Comparison of ENCODE assay signal across 25 cellular contexts in genomic region chr5:58983496-58983895, GRCh38.
DNase-seq lines count a peak whose midpoint lies in the region; ATAC-seq and TF ChIP-seq lines count a peak whose summit lies in the region.
"Had no signal": no experiment of that assay in that cellular context is flagged by ENCODE, and none has a peak within 500 bp of the region (broad histone marks: within the 10 kb centered on the region; RNA-seq: fewer than 3 reads in every experiment).

No MANE protein-coding gene starts in this region.

- CTCF ChIA-PET in activated CD8-positive, alpha-beta memory T cell treated with anti-CD3 and anti-CD28 coated beads, Interleukin-2, amount 10 ng/mL, durations not matched to agents 7 days and 5 days (lab: Charles Lee) = interaction anchor here (0.7 to 1.2 kb wide), 3 partner anchors 16 to 191 kb away, joined by 3 to 4 read pairs (median 3); no protein-coding TSS in a partner anchor

- H3K9me3 ChIP-seq in heart left ventricle = no peaks in the 10 kb centered on the region
- H3K9me3 ChIP-seq in smooth muscle cell (replicated peaks; ENCODE audit: low read depth) = no peaks in the 10 kb centered on the region
- H3K9me3 ChIP-seq: BE2C, SJCRH30, transverse colon had no signal

- H3K27me3 ChIP-seq in heart left ventricle (no peaks in the 10 kb centered on the region), smooth muscle cell (ENCODE audit: low read depth) (no peaks in the 10 kb centered on the region)
- H3K27me3 ChIP-seq: BE2C, SJCRH30, transverse colon had no signal

- ATAC-seq in heart left ventricle (peak in 3 of 4 donors; percentile 25 to 65 (median 33)), left cardiac atrium (no peak)
- ATAC-seq in activated CD8-positive, alpha-beta memory T cell treated with anti-CD3 and anti-CD28 coated beads, Interleukin-2, amount 10 ng/mL, durations not matched to agents 7 days and 5 days = no peak
- ATAC-seq: activated CD4-positive, CD25-positive, alpha-beta regulatory T cell treated with anti-CD3 and anti-CD28 coated beads, Interleukin-2, amount 50 U/mL, for 24 hours had no signal

- H3K36me3 ChIP-seq in heart left ventricle (peaks cover 0 to 45% (median 18%) of the 10 kb centered on the region in 9 donors), smooth muscle cell (ENCODE audit: low read depth) (peaks cover 9% of the 10 kb centered on the region)

- H3K27me3 Mint-ChIP-seq in activated CD8-positive, alpha-beta memory T cell treated with anti-CD3 and anti-CD28 coated beads, Interleukin-2, amount 10 ng/mL, durations not matched to agents 7 days and 5 days = no peaks in the 10 kb centered on the region
- H3K27me3 Mint-ChIP-seq: activated CD4-positive, alpha-beta memory T cell treated with anti-CD3 and anti-CD28 coated beads, Interleukin-2, amount 10 ng/mL, durations not matched to agents 7 days and 5 days; activated naive CD4-positive, alpha-beta T cell treated with anti-CD3 and anti-CD28 coated beads, Interleukin-2, amount 50 U/mL, for 24 hours; memory B cell had no signal

- peaks cover 1% of the 10 kb centered on the region for H3K4me1 Mint-ChIP-seq in activated CD8-positive, alpha-beta memory T cell treated with anti-CD3 and anti-CD28 coated beads, Interleukin-2, amount 10 ng/mL, durations not matched to agents 7 days and 5 days
- H3K4me1 Mint-ChIP-seq: activated naive CD4-positive, alpha-beta T cell treated with anti-CD3 and anti-CD28 coated beads, Interleukin-2, amount 50 U/mL, for 24 hours; memory B cell had no signal

- no peak overlapping the region for H3K27ac Mint-ChIP-seq in activated CD8-positive, alpha-beta memory T cell treated with anti-CD3 and anti-CD28 coated beads, Interleukin-2, amount 10 ng/mL, durations not matched to agents 7 days and 5 days
- H3K27ac Mint-ChIP-seq: activated CD4-positive, alpha-beta memory T cell treated with anti-CD3 and anti-CD28 coated beads, Interleukin-2, amount 10 ng/mL, durations not matched to agents 7 days and 5 days; activated T-helper 2 cell treated with anti-CD3 and anti-CD28 coated beads, Interferon-gamma antibody, Interleukin-2, Interleukin-4, amounts not matched to agents 10 μg/mL and 5 μg/mL and 100 μg/mL, durations not matched to agents 14 hours and 24 hours and 36 hours; memory B cell had no signal

- no peak for TF ChIP-seq POLR2A in heart left ventricle (IDR thresholded peaks at IDR 0.05)

- TF ChIP-seq CTCF in heart left ventricle (IDR thresholded peaks at IDR 0.05) = no peak
- no peak for TF ChIP-seq CTCF in epithelial cell of proximal tubule (conservative IDR thresholded peaks at IDR 0.05; ENCODE audit: low read depth, low read length)
- TF ChIP-seq CTCF in smooth muscle cell (IDR thresholded peaks at IDR 0.05; ENCODE audit: borderline replicate concordance, insufficient read depth, poor library complexity, severe bottlenecking) = no peak

- intact Hi-C loops in heart left ventricle (cut with DNase I) (no loop called here), left cardiac atrium (cut with DNase I) (no loop called here)

- H3K9me3 Mint-ChIP-seq in activated CD8-positive, alpha-beta memory T cell treated with anti-CD3 and anti-CD28 coated beads, Interleukin-2, amount 10 ng/mL, durations not matched to agents 7 days and 5 days (ENCODE audit: low read depth) = no peaks in the 10 kb centered on the region
- H3K9me3 Mint-ChIP-seq: activated CD4-positive, alpha-beta memory T cell treated with anti-CD3 and anti-CD28 coated beads, Interleukin-2, amount 10 ng/mL, durations not matched to agents 7 days and 5 days; activated naive CD4-positive, alpha-beta T cell treated with anti-CD3 and anti-CD28 coated beads, Interleukin-2, amount 50 U/mL, for 24 hours; activated T-helper 2 cell treated with anti-CD3 and anti-CD28 coated beads, Interferon-gamma antibody, Interleukin-2, Interleukin-4, amounts not matched to agents 10 μg/mL and 5 μg/mL and 100 μg/mL, durations not matched to agents 14 hours and 24 hours and 36 hours; memory B cell had no signal

- H3K4me3 Mint-ChIP-seq in activated CD8-positive, alpha-beta memory T cell treated with anti-CD3 and anti-CD28 coated beads, Interleukin-2, amount 10 ng/mL, durations not matched to agents 7 days and 5 days = no peak overlapping the region
- H3K4me3 Mint-ChIP-seq: activated CD4-positive, alpha-beta memory T cell treated with anti-CD3 and anti-CD28 coated beads, Interleukin-2, amount 10 ng/mL, durations not matched to agents 7 days and 5 days; activated naive CD4-positive, alpha-beta T cell treated with anti-CD3 and anti-CD28 coated beads, Interleukin-2, amount 50 U/mL, for 24 hours; memory B cell had no signal

- H3K79me2 ChIP-seq in smooth muscle cell (ENCODE audit: low read depth) = no peaks in the 10 kb centered on the region

- no peak for DNase-seq in heart left ventricle
- no peak for DNase-seq in left cardiac atrium
- peak; percentile 19 for DNase-seq in epithelial cell of proximal tubule (ENCODE audit: low read depth)
- peak; percentile 74 for DNase-seq in kidney tubule cell (ENCODE audit: low spot score)
- DNase-seq in smooth muscle cell (lab: John Stamatoyannopoulos, UW; ENCODE audit: unreplicated experiment) = no peak
- DNase-seq in NCI-H446 (lab: John Stamatoyannopoulos, UW) = no peak
- no peak for DNase-seq in NCI-H128 (lab: John Stamatoyannopoulos, UW; ENCODE audit: unreplicated experiment)
- no peak for DNase-seq in activated CD8-positive, alpha-beta memory T cell treated with anti-CD3 and anti-CD28 coated beads, Interleukin-2, amount 10 ng/mL, durations not matched to agents 7 days and 5 days
- DNase-seq: activated CD4-positive, alpha-beta memory T cell treated with anti-CD3 and anti-CD28 coated beads, Interleukin-2, amount 10 ng/mL, durations not matched to agents 7 days and 5 days; BE2C; cortex of kidney; kidney; NCI-H1694; NCI-H2171 treated with DMSO at 0.1 percent for 48 hours; NCI-H526 treated with DMSO at 0.1 percent for 48 hours; nucleus accumbens; SJCRH30; stimulated activated CD4-positive, alpha-beta T cell treated with anti-CD3 and anti-CD28 coated beads, Interleukin-1b, Interleukin-23, amount 100 ng/mL, for 48 hours; T-helper 1 cell; transverse colon had no signal

- H3K4me3 ChIP-seq in heart left ventricle (no peak overlapping the region), epithelial cell of proximal tubule (ENCODE audit: low read depth, low read length) (no peak overlapping the region), smooth muscle cell (no peak overlapping the region)
- H3K4me3 ChIP-seq: SJCRH30, skin epidermis, transverse colon had no signal

- H3K4me1 ChIP-seq in heart left ventricle (peaks cover 0 to 28% (median 4%) of the 10 kb centered on the region in 12 donors), smooth muscle cell (ENCODE audit: low read depth) (peaks cover 17% of the 10 kb centered on the region)
- H3K4me1 ChIP-seq: BE2C, transverse colon had no signal

- H4K20me1 ChIP-seq in smooth muscle cell (ENCODE audit: low read depth) = peaks cover 6% of the 10 kb centered on the region

- no peak overlapping the region for H2AFZ ChIP-seq in smooth muscle cell (ENCODE audit: low read depth)

- H3K27ac ChIP-seq in heart left ventricle (no peak overlapping the region), smooth muscle cell (ENCODE audit: low read depth) (peak overlapping the region; percentile 45)
- H3K27ac ChIP-seq: SJCRH30, skin epidermis, transverse colon had no signal

- peaks cover 14% of the 10 kb centered on the region for H3F3A ChIP-seq in smooth muscle cell (ENCODE audit: low read depth)

- peaks cover 59% of the 10 kb centered on the region for H3K36me3 Mint-ChIP-seq in activated CD8-positive, alpha-beta memory T cell treated with anti-CD3 and anti-CD28 coated beads, Interleukin-2, amount 10 ng/mL, durations not matched to agents 7 days and 5 days

- H3K9ac ChIP-seq in smooth muscle cell (ENCODE audit: low read depth) = no peak overlapping the region

- H3K4me2 ChIP-seq in smooth muscle cell = no peak overlapping the region

Comparison
In these comparisons a context has a peak if more than half of its experiments do, and no peak if none do; other contexts are left out.
1. ATAC-seq: peak in heart left ventricle (3 of 4); none in left cardiac atrium (0 of 2) and activated CD8-positive, alpha-beta memory T cell treated with anti-CD3 and anti-CD28 coated beads, Interleukin-2, amount 10 ng/mL, durations not matched to agents 7 days and 5 days (single experiment).
2. DNase-seq: peak in epithelial cell of proximal tubule (single experiment) and kidney tubule cell (single experiment); none in heart left ventricle (0 of 5), left cardiac atrium (single experiment), smooth muscle cell (single experiment), NCI-H446 (0 of 2), NCI-H128 (single experiment) and activated CD8-positive, alpha-beta memory T cell treated with anti-CD3 and anti-CD28 coated beads, Interleukin-2, amount 10 ng/mL, durations not matched to agents 7 days and 5 days (single experiment).